1 cellular context compared by ENCODE assay signal in genomic region chr11:114314096-114314495, GRCh38.
TF ChIP-seq lines count a peak whose summit lies in the region.

No MANE protein-coding gene starts in this region.

TF ChIP-seq in HepG2, 621 proteins besides CTCF, POLR2A, EP300 and RAD21:
- TF ChIP-seq PRDM4 (CRISPR knock-in tag; IDR thresholded peaks at IDR 0.05; ENCODE audit: borderline replicate concordance) (no peak), ZBTB40 (IDR thresholded peaks at IDR 0.05) (0 out of 2 replicates have a peak, but pooled peaks have one; percentile 12), ZBTB40 (CRISPR knock-in tag; IDR thresholded peaks at IDR 0.05) (peak; percentile 51; the same call in 1 of the 2 replicates), ZFYVE20 (CRISPR knock-in tag; IDR thresholded peaks at IDR 0.05; ENCODE audit: borderline replicate concordance, low read depth) (no peak), RARG (CRISPR knock-in tag; IDR thresholded peaks at IDR 0.05; ENCODE audit: low read depth) (no peak)
